27 cellular contexts compared by ENCODE assay signal in the genomic region with DNA sequence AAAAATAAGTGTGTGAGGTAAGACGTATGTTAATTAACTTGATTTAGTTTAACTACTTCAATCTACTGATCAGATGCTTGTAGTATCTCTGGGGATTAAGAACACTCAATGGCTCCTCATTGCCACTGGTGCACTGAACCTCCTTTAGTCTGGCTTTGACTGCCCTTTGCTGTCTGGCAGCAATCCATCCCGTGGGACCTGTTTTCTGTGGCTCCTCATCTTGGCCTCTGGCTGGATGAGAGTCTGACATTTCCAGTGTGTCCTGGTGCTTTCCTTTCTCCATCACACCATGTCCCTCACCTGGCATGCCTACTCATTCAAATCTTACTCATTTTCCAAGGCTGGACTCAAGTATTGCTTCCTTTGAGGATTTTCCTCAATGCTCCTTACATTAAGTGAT.
"Had no signal": no experiment of that assay in that cellular context is flagged by ENCODE, and none has a peak within 500 bp of the region (broad histone marks: within the 10 kb centered on the region; RNA-seq: fewer than 3 reads in every experiment).

No MANE protein-coding gene starts in this region.

- H3K9me3 Mint-ChIP-seq: neural progenitor cell; stimulated activated naive CD8-positive, alpha-beta T cell treated with anti-CD3 and anti-CD28 coated beads, Interleukin-15, Interleukin-2, amounts not matched to agents 100 ng/mL and 50 ng/mL, for 24 hours had no signal

- H3K27me3 Mint-ChIP-seq: stimulated activated naive B cell treated with anti-CD40 and anti-IgM and Interleukin-4, amounts not matched to agents 10 μg/mL and 1 μg/mL and 100 μg/mL, for 72 hours; stimulated activated naive CD8-positive, alpha-beta T cell treated with anti-CD3 and anti-CD28 coated beads, Interleukin-15, Interleukin-2, amounts not matched to agents 100 ng/mL and 50 ng/mL, for 24 hours had no signal

- H3K9me3 ChIP-seq: ovary, psoas muscle, right lobe of liver, sigmoid colon, stomach, thoracic aorta, tibial artery, transverse colon, upper lobe of left lung, vagina had no signal

- H3K27ac Mint-ChIP-seq: naive thymus-derived CD8-positive, alpha-beta T cell; natural killer cell treated with Interleukin-12 subunit alpha and Interleukin-12 subunit beta and Interleukin-15 and Interleukin-18, amount 100 ng/mL, for 72 hours; neural progenitor cell; progenitor cell of endocrine pancreas; stimulated activated effector memory CD8-positive, alpha-beta T cell treated with anti-CD3 and anti-CD28 coated beads, Interleukin-12 subunit alpha, Interleukin-12 subunit beta, amount 100 ng/mL, for 72 hours; stimulated activated naive B cell treated with anti-CD40 and anti-IgM and Interleukin-4, amounts not matched to agents 10 μg/mL and 1 μg/mL and 100 μg/mL, for 72 hours; stimulated activated naive CD8-positive, alpha-beta T cell treated with anti-CD3 and anti-CD28 coated beads, Interleukin-15, Interleukin-2, amounts not matched to agents 100 ng/mL and 50 ng/mL, for 24 hours had no signal

- H3K36me3 ChIP-seq: neural progenitor cell, ovary, right lobe of liver, sigmoid colon, stomach, thoracic aorta, tibial artery, transverse colon, upper lobe of left lung, vagina had no signal

- H3K4me3 Mint-ChIP-seq: naive thymus-derived CD8-positive, alpha-beta T cell; natural killer cell treated with Interleukin-12 subunit alpha and Interleukin-12 subunit beta and Interleukin-15 and Interleukin-18, amount 100 ng/mL, for 72 hours; neural progenitor cell; stimulated activated effector memory CD8-positive, alpha-beta T cell treated with anti-CD3 and anti-CD28 coated beads, Interleukin-12 subunit alpha, Interleukin-12 subunit beta, amount 100 ng/mL, for 72 hours; stimulated activated naive B cell treated with anti-CD40 and anti-IgM and Interleukin-4, amounts not matched to agents 10 μg/mL and 1 μg/mL and 100 μg/mL, for 72 hours; stimulated activated naive CD8-positive, alpha-beta T cell treated with anti-CD3 and anti-CD28 coated beads, Interleukin-15, Interleukin-2, amounts not matched to agents 100 ng/mL and 50 ng/mL, for 24 hours had no signal

- H3K27ac ChIP-seq: neural progenitor cell, ovary, parathyroid adenoma, psoas muscle, right lobe of liver, sigmoid colon, stomach, thoracic aorta, tibial artery, transverse colon, upper lobe of left lung, vagina had no signal

- DNase-seq: naive thymus-derived CD8-positive, alpha-beta T cell; occipital lobe; ovary; posterior cingulate gyrus; psoas muscle; right cardiac atrium; right lobe of liver; sigmoid colon; small intestine; stimulated activated CD4-positive, alpha-beta T cell treated with anti-CD3 and anti-CD28 coated beads, Interleukin-15, amount 100 ng/mL, for 24 hours; stimulated activated CD4-positive, alpha-beta T cell treated with anti-CD3 and anti-CD28 coated beads, Interleukin-2, amount 100 ng/mL, for 24 hours; stimulated activated CD4-positive, alpha-beta T cell treated with anti-CD3 and anti-CD28 coated beads, Interleukin-2, amount 100 ng/mL, for 48 hours; stimulated activated CD4-positive, alpha-beta T cell treated with anti-CD3 and anti-CD28 coated beads, Interleukin-4, amount 100 ng/mL, for 24 hours; stimulated activated naive B cell treated with anti-CD40 and anti-IgM and Interleukin-4, amounts not matched to agents 10 μg/mL and 1 μg/mL and 100 μg/mL, for 72 hours; stimulated activated naive CD4-positive, alpha-beta T cell treated with Interleukin-2 at 50 U/mL for 16 hours; stomach; tibial artery; transverse colon; upper lobe of left lung had no signal

- H3K4me1 ChIP-seq: neural progenitor cell, parathyroid adenoma, psoas muscle, right lobe of liver, sigmoid colon, stomach, tibial artery, upper lobe of left lung, vagina had no signal

- H3K4me1 Mint-ChIP-seq: naive thymus-derived CD8-positive, alpha-beta T cell; neural progenitor cell; stimulated activated effector memory CD8-positive, alpha-beta T cell treated with anti-CD3 and anti-CD28 coated beads, Interleukin-12 subunit alpha, Interleukin-12 subunit beta, amount 100 ng/mL, for 72 hours; stimulated activated naive B cell treated with anti-CD40 and anti-IgM and Interleukin-4, amounts not matched to agents 10 μg/mL and 1 μg/mL and 100 μg/mL, for 72 hours had no signal

- H3K4me3 ChIP-seq: neural progenitor cell, ovary, psoas muscle, right lobe of liver, sigmoid colon, stomach, thoracic aorta, tibial artery, transverse colon, upper lobe of left lung, vagina had no signal

- H3K36me3 Mint-ChIP-seq: naive thymus-derived CD8-positive, alpha-beta T cell; natural killer cell treated with Interleukin-12 subunit alpha and Interleukin-12 subunit beta and Interleukin-15 and Interleukin-18, amount 100 ng/mL, for 72 hours; neural progenitor cell; stimulated activated effector memory CD8-positive, alpha-beta T cell treated with anti-CD3 and anti-CD28 coated beads, Interleukin-12 subunit alpha, Interleukin-12 subunit beta, amount 100 ng/mL, for 72 hours; stimulated activated naive B cell treated with anti-CD40 and anti-IgM and Interleukin-4, amounts not matched to agents 10 μg/mL and 1 μg/mL and 100 μg/mL, for 72 hours had no signal

- H3K27me3 ChIP-seq: neural progenitor cell, ovary, right lobe of liver, sigmoid colon, stomach, tibial artery, transverse colon, upper lobe of left lung, vagina had no signal
